ENCODE assay signal across 8 cellular contexts in genomic region chr3:112629425-112629824, GRCh38. TPM values are rescaled to one million over a fixed set of nuclear protein-coding genes. Genes with fewer than 3 reads are reported as not detected.
DNase-seq lines count a peak whose midpoint lies in the region; ATAC-seq and TF ChIP-seq lines count a peak whose summit lies in the region.

No MANE protein-coding gene starts in this region.

- intact Hi-C loops in dorsolateral prefrontal cortex (cut with DNase I) = no loop called here
- intact Hi-C loops in ovary (cut with DNase I) = no loop called here
- intact Hi-C loops in spleen (cut with DNase I; ENCODE audit: low total_unique reads) = no loop called here

- no peaks in the 10 kb centered on the region for H3K36me3 ChIP-seq in ovary
- H3K36me3 ChIP-seq in spleen = no peaks in the 10 kb centered on the region

- H3K4me1 ChIP-seq in ovary (ENCODE audit: insufficient read depth) = peaks cover 14% of the 10 kb centered on the region
- peaks cover 0 to 4% (median 0%) of the 10 kb centered on the region in 6 donors for H3K4me1 ChIP-seq in spleen

- TF ChIP-seq CTCF in dorsolateral prefrontal cortex (IDR thresholded peaks at IDR 0.05 in 54 of 56, conservative IDR thresholded peaks at IDR 0.05 in 2 of 56; ENCODE audit: low read depth in 1 of 56, partially characterized antibody in 56 of 56) (no peak), ovary (IDR thresholded peaks at IDR 0.05) (no peak), GM20000 (IDR thresholded peaks at IDR 0.05; ENCODE audit: extremely low read depth, missing control alignments) (no peak), spleen (IDR thresholded peaks at IDR 0.05 in 8 of 11, conservative IDR thresholded peaks at IDR 0.05 in 3 of 11) (no peak)

- H3K9me3 ChIP-seq in ovary (no peaks in the 10 kb centered on the region), spleen (no peaks in the 10 kb centered on the region)

- no peak overlapping the region for H3K4me3 ChIP-seq in dorsolateral prefrontal cortex
- H3K4me3 ChIP-seq in ovary = no peak overlapping the region
- H3K4me3 ChIP-seq in spleen = no peak overlapping the region

- 13 to 30% (median 15%) methylated on average over 7 of the region's 7 CpGs for whole genome bisulfite sequencing in ovary, 3 donors
- WGBS in spleen, 5 donors = 41 to 59% (median 55%) methylated on average over 7 of the region's 7 CpGs

- no peak for TF ChIP-seq EP300 in ovary (IDR thresholded peaks at IDR 0.05)

- no peak overlapping the region for H3K27ac ChIP-seq in dorsolateral prefrontal cortex
- no peak overlapping the region for H3K27ac ChIP-seq in ovary
- no peak overlapping the region for H3K27ac ChIP-seq in spleen

- DNase-seq in GM04504 (ENCODE audit: low read depth) (peak; percentile 93), NCI-H446 (lab: John Stamatoyannopoulos, UW) (peak; percentile 23 to 82), dorsolateral prefrontal cortex (peak in 6 of 10 donors; percentile 55 to 73 (median 62)), ovary (peak; percentile 61 to 83 (median 67)), GM20000 (ENCODE audit: low spot score) (no peak), DMS79 (lab: John Stamatoyannopoulos, UW) (no peak), spleen (no peak)

- TF ChIP-seq POLR2A in ovary (IDR thresholded peaks at IDR 0.05) (no peak), spleen (IDR thresholded peaks at IDR 0.05) (no peak)

- ATAC-seq in HG03442 (IDR thresholded peaks at IDR 0.05; ENCODE audit: unreplicated experiment) = no peak

- H3K27me3 ChIP-seq in dorsolateral prefrontal cortex (no peaks in the 10 kb centered on the region), ovary (no peaks in the 10 kb centered on the region), spleen (replicated peaks in 1 of 7) (no peaks in the 10 kb centered on the region)

RNA-seq across cellular contexts. Expression of gene CCDC80, which starts 11.5 kb away (rescaled TPM):
- 10 to 100 TPM in 27 of 120 experiments, 1 to 10 TPM in 93; 1.5 to 19.2 (median 7.2) TPM for total RNA-seq in dorsolateral prefrontal cortex
- total RNA-seq in ovary = 100 to 1,000 TPM in 3 of 7 donors, 10 to 100 TPM in 4; 13.2 to 256 (median 92.2) TPM
- polyA plus RNA-seq in ovary = 100 to 1,000 TPM in 1 of 2 donors, 10 to 100 TPM in 1; 61.4 to 539 TPM
- total RNA-seq in spleen = 10 to 100 TPM; 10.7 to 99.9 (median 37.8) TPM
- polyA plus RNA-seq in spleen = 10 to 100 TPM in 1 of 3 donors, 1 to 10 TPM in 2; 5.2 to 17.1 (median 6.8) TPM

Comparison
In these comparisons a context has a peak if more than half of its experiments do, and no peak if none do; other contexts are left out.
1. DNase-seq: peak in GM04504 (single experiment), NCI-H446 (2 of 2), dorsolateral prefrontal cortex (6 of 10) and ovary (5 of 5); none in GM20000 (single experiment), DMS79 (single experiment) and spleen (single experiment).